Comparison of ENCODE assay signal across 18 cellular contexts in genomic region chr13:79225487-79226232, GRCh38.
DNase-seq lines count a peak whose midpoint lies in the region; TF ChIP-seq lines count a peak whose summit lies in the region.
"Had no signal": no experiment of that assay in that cellular context is flagged by ENCODE, and none has a peak within 500 bp of the region (broad histone marks: within the 10 kb centered on the region; RNA-seq: fewer than 3 reads in every experiment).

No MANE protein-coding gene starts in this region.

- no peaks in the 10 kb centered on the region for H4K20me1 ChIP-seq in MM.1S (ENCODE audit: insufficient read depth, low read length)

- 0 out of 2 replicates have a peak, but pooled peaks cover 3% of the 10 kb centered on the region for H3K4me1 ChIP-seq in MM.1S (ENCODE audit: low read length)

- no peaks in the 10 kb centered on the region for H3K9me2 ChIP-seq in MM.1S (replicated peaks; ENCODE audit: insufficient read depth, low read length)

- no peak overlapping the region for H3K4me2 ChIP-seq in MM.1S (ENCODE audit: low read depth, low read length)

- no peaks in the 10 kb centered on the region for H3K36me3 ChIP-seq in MM.1S (replicated peaks; ENCODE audit: insufficient read depth, low read length)
- H3K36me3 ChIP-seq: sigmoid colon had no signal

- no peaks in the 10 kb centered on the region for H3K9me3 ChIP-seq in MM.1S (replicated peaks; ENCODE audit: insufficient read depth, low read length)
- H3K9me3 ChIP-seq: sigmoid colon had no signal

- no peak for TF ChIP-seq CTCF in MM.1S (IDR thresholded peaks at IDR 0.05; ENCODE audit: low read length)

- H3K27me3 ChIP-seq in MM.1S (replicated peaks; ENCODE audit: insufficient read depth, low read length) = no peaks in the 10 kb centered on the region
- H3K27me3 ChIP-seq: sigmoid colon had no signal

- DNase-seq in EH (ENCODE audit: low read depth) (peak; percentile 33), HPDE6-E6E7 (ENCODE audit: extremely low spot score) (peak; percentile 64), SK-N-DZ (ENCODE audit: low spot score) (peak; percentile 7), left kidney (ENCODE audit: low read depth, low spot score) (peak; percentile 57), COLO668 (lab: John Stamatoyannopoulos, UW; ENCODE audit: unreplicated experiment) (no peak), NCI-H1694 treated with DMSO at 0.1 percent for 48 hours (lab: John Stamatoyannopoulos, UW) (no peak), MM.1S (no peak), DMS 273 treated with DMSO at 0.1 percent for 48 hours (lab: John Stamatoyannopoulos, UW) (no peak)
- DNase-seq: activated B cell treated with CpG ODN at 0.5 μM for 24 hours; CD4-positive, CD25-positive, alpha-beta regulatory T cell; central memory CD4-positive, alpha-beta T cell; effector memory CD4-positive, alpha-beta T cell; IMR-90; NCI-H1048; NCI-H446 treated with DMSO at 0.1 percent for 48 hours; Right ventricle myocardium superior; sigmoid colon; stimulated activated CD4-positive, alpha-beta T cell treated with anti-CD3 and anti-CD28 coated beads, Interleukin-2, amount 100 ng/mL, for 48 hours had no signal

- H3K27ac ChIP-seq in MM.1S (ENCODE audit: low read length) = no peak overlapping the region
- H3K27ac ChIP-seq: sigmoid colon had no signal

- H3K4me3 ChIP-seq in MM.1S (ENCODE audit: low read length) = no peak overlapping the region
- H3K4me3 ChIP-seq: sigmoid colon had no signal

- no peak overlapping the region for H3K9ac ChIP-seq in MM.1S (ENCODE audit: low read length)

- no peak overlapping the region for H2AFZ ChIP-seq in MM.1S (ENCODE audit: low read length)

- H3K79me2 ChIP-seq in MM.1S (ENCODE audit: low read length) = no peaks in the 10 kb centered on the region

- no peaks in the 10 kb centered on the region for H3F3A ChIP-seq in MM.1S (ENCODE audit: insufficient read depth, low read length)

Comparison
In these comparisons a context has a peak if more than half of its experiments do, and no peak if none do; other contexts are left out.
1. DNase-seq: peak in EH (single experiment), HPDE6-E6E7 (single experiment), SK-N-DZ (single experiment) and left kidney (single experiment); none in COLO668 (single experiment), NCI-H1694 treated with DMSO at 0.1 percent for 48 hours (single experiment), MM.1S (single experiment) and DMS 273 treated with DMSO at 0.1 percent for 48 hours (single experiment).